12 cellular contexts compared by ENCODE assay signal in the genomic region with DNA sequence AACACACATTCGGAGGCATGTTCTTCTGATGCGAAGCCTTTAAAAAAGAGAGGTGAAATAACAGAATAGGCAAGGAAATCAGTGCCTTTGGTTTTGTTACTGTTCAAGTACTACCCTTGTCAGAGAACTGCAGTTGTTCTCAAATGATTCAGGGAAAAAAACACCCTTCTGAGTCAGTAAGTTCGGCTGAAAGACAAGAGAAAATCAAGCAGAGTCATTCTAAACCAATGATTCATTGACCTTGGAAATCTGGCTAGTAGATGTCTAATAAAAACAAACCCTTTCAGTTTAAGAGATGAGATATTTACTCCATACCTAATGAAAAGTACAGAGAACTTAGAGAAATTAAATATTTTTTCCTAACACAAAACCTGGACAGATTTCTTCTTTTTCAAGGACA.
DNase-seq lines count a peak whose midpoint lies in the region; ATAC-seq and TF ChIP-seq lines count a peak whose summit lies in the region.
"Had no signal": no experiment of that assay in that cellular context is flagged by ENCODE, and none has a peak within 500 bp of the region (broad histone marks: within the 10 kb centered on the region; RNA-seq: fewer than 3 reads in every experiment).

No MANE protein-coding gene starts in this region.

- peak overlapping the region; percentile 93 for H3K27ac ChIP-seq in GM23248
- H3K27ac ChIP-seq in adrenal gland, result peak overlapping the region; percentile 65 to 87 (median 77)
- peak overlapping the region; percentile 59 to 76 (median 64) for H3K27ac ChIP-seq in gastroesophageal sphincter
- H3K27ac ChIP-seq: prostate gland had no signal

- H3K4me1 Mint-ChIP-seq in activated naive CD4-positive, alpha-beta T cell treated with anti-CD3 and anti-CD28 coated beads, Interleukin-2, amount 10 ng/mL, durations not matched to agents 7 days and 5 days, result peaks cover under 1% of the 10 kb centered on the region
- H3K4me1 Mint-ChIP-seq: stimulated activated naive B cell treated with anti-CD40 and anti-IgM and Interleukin-4, amounts not matched to agents 10 μg/mL and 1 μg/mL and 100 μg/mL, for 72 hours had no signal

- H4K20me1 ChIP-seq in GM23248 (ENCODE audit: insufficient read depth), result no peaks in the 10 kb centered on the region

- peaks cover 10% of the 10 kb centered on the region for H3K27me3 Mint-ChIP-seq in activated naive CD4-positive, alpha-beta T cell treated with anti-CD3 and anti-CD28 coated beads, Interleukin-2, amount 10 ng/mL, durations not matched to agents 7 days and 5 days

- H3K79me2 ChIP-seq in GM23248 (ENCODE audit: insufficient read depth), result no peaks in the 10 kb centered on the region

- H3K4me1 ChIP-seq in GM23248 (ENCODE audit: insufficient read depth) (peaks cover 41% of the 10 kb centered on the region), adrenal gland (replicated peaks in 1 of 2) (peaks cover 4 to 15% of the 10 kb centered on the region in 2 donors), gastroesophageal sphincter (peaks cover 0 to 39% (median 11%) of the 10 kb centered on the region in 3 donors)
- H3K4me1 ChIP-seq: prostate gland had no signal

- in situ Hi-C loops in GM23248 (cut with MboI), result no loop called here

- peak overlapping the region; percentile 72 for H3K9ac ChIP-seq in GM23248

- no peak for TF ChIP-seq EP300 in gastroesophageal sphincter (IDR thresholded peaks at IDR 0.05)

- H3K4me3 ChIP-seq in GM23248, result peak overlapping the region; percentile 56
- H3K4me3 ChIP-seq in adrenal gland, result peak overlapping the region in 1 of 4 donors; percentile 18
- H3K4me3 ChIP-seq in gastroesophageal sphincter, result no peak overlapping the region
- H3K4me3 ChIP-seq: prostate gland had no signal

- ATAC-seq in gastroesophageal sphincter, result peak; percentile 75
- ATAC-seq: stimulated activated naive B cell treated with anti-CD40 and anti-IgM and Interleukin-4, amounts not matched to agents 10 μg/mL and 1 μg/mL and 100 μg/mL, for 72 hours had no signal

- H3K9me3 ChIP-seq in GM23248 (ENCODE audit: low read depth) (no peaks in the 10 kb centered on the region), adrenal gland (replicated peaks in 1 of 3) (no peaks in the 10 kb centered on the region), gastroesophageal sphincter (peaks cover 0 to 5% (median 0%) of the 10 kb centered on the region in 3 donors)
- H3K9me3 ChIP-seq: prostate gland had no signal

- H3K27ac Mint-ChIP-seq in activated naive CD4-positive, alpha-beta T cell treated with anti-CD3 and anti-CD28 coated beads, Interleukin-2, amount 10 ng/mL, durations not matched to agents 7 days and 5 days, result no peak overlapping the region
- H3K27ac Mint-ChIP-seq: stimulated activated naive B cell treated with anti-CD40 and anti-IgM and Interleukin-4, amounts not matched to agents 10 μg/mL and 1 μg/mL and 100 μg/mL, for 72 hours had no signal

- H3K4me2 ChIP-seq in GM23248 (ENCODE audit: unreplicated experiment), result peak overlapping the region; percentile 82

- DNase-seq in GM23248 (peak; percentile 94), adrenal gland (no peak), smooth muscle cell of the brain vasculature (ENCODE audit: low read depth, low spot score) (peak; percentile 64), iPS-NIHi11 (ENCODE audit: low spot score) (no peak), C1 segment of cervical spinal cord (lab: John Stamatoyannopoulos, UW) (no peak), amygdala (lab: John Stamatoyannopoulos, UW) (no peak)
- no peak for DNase-seq in activated naive CD4-positive, alpha-beta T cell treated with anti-CD3 and anti-CD28 coated beads, Interleukin-2, amount 10 ng/mL, durations not matched to agents 7 days and 5 days
- DNase-seq: hippocampal formation; NCI-H1436 treated with DMSO at 0.1 percent for 48 hours; stimulated activated naive B cell treated with anti-CD40 and anti-IgM and Interleukin-4, amounts not matched to agents 10 μg/mL and 1 μg/mL and 100 μg/mL, for 72 hours had no signal

- WGBS in GM23248 (ENCODE audit: low coverage in 1 of 2, low lambda C conversion rate in 2 of 2, missing lambda C conversion rate in 2 of 2), 2 experiments, result 0 to 2% methylated on average over 3 of the region's 3 CpGs
- 40 to 51% (median 44%) methylated on average over 3 of the region's 3 CpGs for WGBS in adrenal gland, 4 donors
- 36 to 49% methylated on average over 3 of the region's 3 CpGs for WGBS in gastroesophageal sphincter (ENCODE audit: low coverage in 1 of 2), 2 donors

- TF ChIP-seq POLR2A in adrenal gland (IDR thresholded peaks at IDR 0.05) (peak in 1 of 2 donors; percentile 69), gastroesophageal sphincter (IDR thresholded peaks at IDR 0.05) (no peak)

- no peaks in the 10 kb centered on the region for H3K36me3 ChIP-seq in GM23248 (ENCODE audit: low read depth)
- no peaks in the 10 kb centered on the region for H3K36me3 ChIP-seq in adrenal gland (replicated peaks in 1 of 2)
- H3K36me3 ChIP-seq in gastroesophageal sphincter, result no peaks in the 10 kb centered on the region
- H3K36me3 ChIP-seq: prostate gland had no signal

- H2AFZ ChIP-seq in GM23248, result peak overlapping the region; percentile 84

- intact Hi-C loops in adrenal gland (cut with DNase I), result no loop called here

- no peak overlapping the region for H3K4me3 Mint-ChIP-seq in activated naive CD4-positive, alpha-beta T cell treated with anti-CD3 and anti-CD28 coated beads, Interleukin-2, amount 10 ng/mL, durations not matched to agents 7 days and 5 days
- H3K4me3 Mint-ChIP-seq: stimulated activated naive B cell treated with anti-CD40 and anti-IgM and Interleukin-4, amounts not matched to agents 10 μg/mL and 1 μg/mL and 100 μg/mL, for 72 hours had no signal

- H3K9me2 ChIP-seq in GM23248 (ENCODE audit: insufficient read depth), result no peaks in the 10 kb centered on the region

- H3K36me3 Mint-ChIP-seq in activated naive CD4-positive, alpha-beta T cell treated with anti-CD3 and anti-CD28 coated beads, Interleukin-2, amount 10 ng/mL, durations not matched to agents 7 days and 5 days, result no peaks in the 10 kb centered on the region

- CTCF ChIA-PET in activated naive CD4-positive, alpha-beta T cell treated with anti-CD3 and anti-CD28 coated beads, Interleukin-2, amount 10 ng/mL, durations not matched to agents 7 days and 5 days (lab: Charles Lee), result no interaction called here

- peaks cover 24% of the 10 kb centered on the region for H3F3A ChIP-seq in GM23248 (ENCODE audit: insufficient read depth)

- H3K9me3 Mint-ChIP-seq in activated naive CD4-positive, alpha-beta T cell treated with anti-CD3 and anti-CD28 coated beads, Interleukin-2, amount 10 ng/mL, durations not matched to agents 7 days and 5 days, result no peaks in the 10 kb centered on the region

- TF ChIP-seq CTCF in adrenal gland (IDR thresholded peaks at IDR 0.05) (no peak), gastroesophageal sphincter (IDR thresholded peaks at IDR 0.05) (no peak)

- H3K27me3 ChIP-seq in GM23248 (replicated peaks; ENCODE audit: insufficient read depth) (no peaks in the 10 kb centered on the region), adrenal gland (no peaks in the 10 kb centered on the region), gastroesophageal sphincter (no peaks in the 10 kb centered on the region)

Comparison
In these comparisons a context has a peak if more than half of its experiments do, and no peak if none do; other contexts are left out.
1. DNase-seq: peak in GM23248 (single experiment) and smooth muscle cell of the brain vasculature (single experiment); none in adrenal gland (0 of 7), iPS-NIHi11 (single experiment), C1 segment of cervical spinal cord (0 of 14), activated naive CD4-positive, alpha-beta T cell treated with anti-CD3 and anti-CD28 coated beads, Interleukin-2, amount 10 ng/mL, durations not matched to agents 7 days and 5 days (single experiment) and amygdala (0 of 56).
2. Peak in every context shown above with its lines, with median percentiles within 50 percentile points of each other: H3K27ac ChIP-seq.